In genomic region chr16:8673611-8674412, GRCh38 we compare ENCODE assay signal across 8 cellular contexts. TPM values are rescaled to one million over a fixed set of nuclear protein-coding genes. Genes with fewer than 3 reads are reported as not detected.
DNase-seq lines count a peak whose midpoint lies in the region; ATAC-seq, FAIRE-seq and TF ChIP-seq lines count a peak whose summit lies in the region.

No MANE protein-coding gene starts in this region.

- H3K4me2 ChIP-seq in Loucy (ENCODE audit: low read depth, low read length, poor library complexity, severe bottlenecking) (peak overlapping the region; percentile 74), endothelial cell of umbilical vein (ENCODE audit: insufficient read depth, low read length) (peak overlapping the region; percentile 59), neuronal stem cell (ENCODE audit: insufficient read depth, low read length, poor library complexity, severe bottlenecking) (peak overlapping the region; percentile 89)

- no peak overlapping the region for H4K91ac ChIP-seq in neuronal stem cell (ENCODE audit: low read depth, low read length, poor library complexity)

- no peak overlapping the region for H2BK12ac ChIP-seq in neuronal stem cell (ENCODE audit: low read length)

- no peaks in the 10 kb centered on the region for H3K4me1 ChIP-seq in Loucy (ENCODE audit: insufficient read depth, low read length, poor library complexity, severe bottlenecking)
- peaks cover 6% of the 10 kb centered on the region for H3K4me1 ChIP-seq in endothelial cell of umbilical vein (ENCODE audit: control insufficient read depth, extremely low read depth, insufficient read depth, low read length)
- peaks cover 1 to 20% of the 10 kb centered on the region in 2 donors for H3K4me1 ChIP-seq in neuronal stem cell (ENCODE audit: control insufficient read depth in 2 of 2, insufficient read depth in 1 of 2, low read depth in 1 of 2, low read length in 2 of 2)

- no peak for TF ChIP-seq CTCF in Loucy (conservative IDR thresholded peaks at IDR 0.05; ENCODE audit: low read length)
- no peak for TF ChIP-seq CTCF in endothelial cell of umbilical vein (IDR thresholded peaks at IDR 0.05; ENCODE audit: extremely low read depth in 1 of 2, insufficient read depth in 1 of 2, low read depth in 1 of 2, low read length in 2 of 2)
- no peak for TF ChIP-seq CTCF in GM13977 (IDR thresholded peaks at IDR 0.05; ENCODE audit: extremely low read depth, insufficient read depth, missing control alignments)

- no peaks in the 10 kb centered on the region for H3K9me1 ChIP-seq in endothelial cell of umbilical vein (replicated peaks; ENCODE audit: control insufficient read depth, extremely low read depth, insufficient read depth, low read length)

- in situ Hi-C loops in GM13977 (cut with MboI; ENCODE audit: low pct_unique_long_range_greater_than_20kb, low sequenced_read_pairs, unreplicated experiment): loop anchor here (10.0 to 25.0 kb wide), 2 partner anchors 121 to 463 kb away; partner anchors contain the start of genes PMM2 and TMEM186

- no peaks in the 10 kb centered on the region for H3K9me3 ChIP-seq in Loucy (ENCODE audit: insufficient read depth, low read depth, low read length)
- no peaks in the 10 kb centered on the region for H3K9me3 ChIP-seq in endothelial cell of umbilical vein (replicated peaks; ENCODE audit: control insufficient read depth, insufficient read depth, low read length)
- H3K9me3 ChIP-seq in neuronal stem cell (replicated peaks in 1 of 2; ENCODE audit: control insufficient read depth in 2 of 2, insufficient read depth in 1 of 2, low read depth in 1 of 2, low read length in 2 of 2): peaks cover 0 to under 1% of the 10 kb centered on the region in 2 donors

- peak overlapping the region; percentile 61 for H2BK15ac ChIP-seq in neuronal stem cell (ENCODE audit: low read length)

- no peak overlapping the region for H3K23ac ChIP-seq in neuronal stem cell (ENCODE audit: low read depth, low read length, poor library complexity)

- dilution Hi-C loops in endothelial cell of umbilical vein (cut with MboI; ENCODE audit: extremely low pct_ligation_motif_present, low sequenced_read_pairs): no loop called here

- H3K36me3 ChIP-seq in Loucy (ENCODE audit: insufficient read depth, low read length): no peaks in the 10 kb centered on the region
- H3K36me3 ChIP-seq in endothelial cell of umbilical vein (ENCODE audit: control insufficient read depth in 2 of 2, extremely low read depth in 1 of 2, insufficient read depth in 2 of 2, low read length in 2 of 2): no peaks in the 10 kb centered on the region
- no peaks in the 10 kb centered on the region for H3K36me3 ChIP-seq in neuronal stem cell (replicated peaks in 1 of 2; ENCODE audit: control insufficient read depth in 2 of 2, insufficient read depth in 2 of 2, low read length in 2 of 2)

- CTCF ChIA-PET in endothelial cell of umbilical vein (lab: Charles Lee): interaction anchor here (1.0 to 4.0 kb wide), 5 partner anchors 15 to 206 kb away, joined by 3 to 14 read pairs (median 4); no protein-coding TSS in a partner anchor

- POLR2A ChIA-PET in endothelial cell of umbilical vein (lab: Charles Lee): no interaction called here

- H3K9me2 ChIP-seq in Loucy (replicated peaks; ENCODE audit: low read depth, low read length): no peaks in the 10 kb centered on the region

- BruUV-seq in endothelial cell of umbilical vein (replicated peaks; lab: Mats Ljungman, UMichigan): no TSS peak

- DNase-seq in endothelial cell of umbilical vein (ENCODE audit: low read depth, low spot score) (no peak), neuronal stem cell (ENCODE audit: low spot score) (no peak), GM13977 (ENCODE audit: low spot score) (no peak), NCI-H187 treated with DMSO at 0.1 percent for 48 hours (lab: John Stamatoyannopoulos, UW) (no peak), posterior vena cava (ENCODE audit: low spot score) (no peak)

- H3K79me2 ChIP-seq in Loucy (ENCODE audit: insufficient read depth, low read length) (no peaks in the 10 kb centered on the region), endothelial cell of umbilical vein (ENCODE audit: control insufficient read depth, insufficient read depth, low read length) (no peaks in the 10 kb centered on the region)

- no peak overlapping the region for H3K27ac ChIP-seq in endothelial cell of umbilical vein (ENCODE audit: insufficient read depth, low read depth, low read length)
- H3K27ac ChIP-seq in neuronal stem cell (replicated peaks; ENCODE audit: low read length): no peak overlapping the region

- no peak overlapping the region for H2AK5ac ChIP-seq in neuronal stem cell (ENCODE audit: low read depth, low read length)

- no peak overlapping the region for H2BK120ac ChIP-seq in neuronal stem cell (ENCODE audit: low read depth, low read length)

- ATAC-seq in GM18498 (IDR thresholded peaks at IDR 0.05; ENCODE audit: unreplicated experiment) (peak; percentile 54), GM21737 (IDR thresholded peaks at IDR 0.05; ENCODE audit: unreplicated experiment) (peak; percentile 33)

- peak; percentile 52 for FAIRE-seq in endothelial cell of umbilical vein (lab: Jason Lieb, UNC)

- no peak overlapping the region for H4K8ac ChIP-seq in neuronal stem cell (ENCODE audit: low read depth, low read length)

- no peaks in the 10 kb centered on the region for H3F3A ChIP-seq in Loucy (ENCODE audit: low read depth)

- no CpG with 5 or more reads among the region's 24 CpGs for WGBS in neuronal stem cell (ENCODE audit: extremely low coverage in 2 of 2, insufficient read length in 2 of 2, insufficient replicate concordance in 1 of 2), 2 donors

- H2BK5ac ChIP-seq in neuronal stem cell (ENCODE audit: low read length): no peak overlapping the region

- H4K20me1 ChIP-seq in Loucy (ENCODE audit: insufficient read depth, low read length, poor library complexity, severe bottlenecking) (no peaks in the 10 kb centered on the region), endothelial cell of umbilical vein (replicated peaks; ENCODE audit: control insufficient read depth, extremely low read depth, insufficient read depth, low read length) (no peaks in the 10 kb centered on the region)

- no peaks in the 10 kb centered on the region for H3K27me3 ChIP-seq in Loucy (ENCODE audit: insufficient read depth, low read length, poor library complexity, severe bottlenecking)
- peaks cover 0 to 2% of the 10 kb centered on the region in 2 experiments for H3K27me3 ChIP-seq in endothelial cell of umbilical vein (ENCODE audit: control insufficient read depth in 2 of 2, insufficient read depth in 2 of 2, low read length in 2 of 2)
- H3K27me3 ChIP-seq in neuronal stem cell (ENCODE audit: control insufficient read depth in 3 of 3, insufficient read depth in 3 of 3, low read depth in 1 of 3, low read length in 3 of 3): peaks cover 0 to 18% (median 0%) of the 10 kb centered on the region in 3 experiments

- no peak for TF ChIP-seq POLR2A in endothelial cell of umbilical vein (IDR thresholded peaks at IDR 0.05; ENCODE audit: low read depth, low read length)

- H3K14ac ChIP-seq in neuronal stem cell (ENCODE audit: low read length): no peak overlapping the region

- H2AFZ ChIP-seq in Loucy (ENCODE audit: low read length) (no peak overlapping the region; the same call in 1 of the 2 replicates), endothelial cell of umbilical vein (ENCODE audit: low read depth, low read length) (peak overlapping the region; percentile 93), neuronal stem cell (ENCODE audit: low read length) (peak overlapping the region; percentile 97)

- no peak overlapping the region for H3K4ac ChIP-seq in neuronal stem cell (ENCODE audit: low read length)

- intact Hi-C loops in endothelial cell of umbilical vein (cut with micrococcal nuclease) (loop anchor here (2.0 kb wide), 1 partner anchor 51 kb away; no protein-coding TSS in a partner anchor), posterior vena cava (cut with DNase I) (no loop called here)

- H3K18ac ChIP-seq in neuronal stem cell (ENCODE audit: low read length): peak overlapping the region; percentile 88

- H3K9ac ChIP-seq in Loucy (ENCODE audit: low read depth, low read length, poor library complexity, severe bottlenecking): no peak overlapping the region
- H3K9ac ChIP-seq in endothelial cell of umbilical vein (replicated peaks; ENCODE audit: extremely low read depth, insufficient read depth, low read length): no peak overlapping the region
- peak overlapping the region; percentile 74 for H3K9ac ChIP-seq in neuronal stem cell (ENCODE audit: low read depth, low read length, poor library complexity)

- H3K4me3 ChIP-seq in Loucy (ENCODE audit: low read length, poor library complexity, severe bottlenecking) (peak overlapping the region; percentile 74), endothelial cell of umbilical vein (replicated peaks in 1 of 3; ENCODE audit: insufficient read depth in 1 of 3, low read depth in 1 of 3, low read length in 3 of 3) (peak overlapping the region; percentile 36 to 51 (median 39)), neuronal stem cell (ENCODE audit: low read length in 2 of 2) (peak overlapping the region; percentile 83 to 85)

- H3K79me1 ChIP-seq in neuronal stem cell (ENCODE audit: low read depth, low read length): no peaks in the 10 kb centered on the region

TF ChIP-seq in endothelial cell of umbilical vein, 7 proteins besides CTCF, POLR2A, EP300 and RAD21 (continues in another document):
- no peak for TF ChIP-seq POLR2AphosphoS5 (IDR thresholded peaks at IDR 0.05; ENCODE audit: insufficient read depth, low read depth, low read length)

RNA-seq across cellular contexts. Expression of gene ABAT, which starts 0.6 kb away (rescaled TPM):
- total RNA-seq in endothelial cell of umbilical vein (1.3 and 1.6 TPM in 2 replicates), posterior vena cava (1 to 10 TPM; 2.2 to 4.4 TPM)
- polyA plus RNA-seq in endothelial cell of umbilical vein: 1.4 and 1.5 TPM in 2 replicates
- 1.2 TPM in 2 replicates for polyA plus RNA-seq in endothelial cell of umbilical vein (2011; cell fraction: cytosol; rRNA removed)
- 2.3 and 2.5 TPM in 2 replicates for polyA plus RNA-seq in endothelial cell of umbilical vein (2011; cell fraction: nucleus; rRNA removed)
- polyA plus RNA-seq in endothelial cell of umbilical vein (2012): 1.3 and 1.7 TPM in 2 replicates
- polyA minus RNA-seq in endothelial cell of umbilical vein: 3.4 and 3.8 TPM in 2 replicates
- not detected for polyA minus RNA-seq in endothelial cell of umbilical vein (2011; cell fraction: cytosol; rRNA and poly(A)+ RNA removed)
- 1.5 and 1.6 TPM in 2 replicates for polyA minus RNA-seq in endothelial cell of umbilical vein (2011; cell fraction: nucleus; rRNA and poly(A)+ RNA removed)
- polyA plus RNA-seq in neuronal stem cell (2013, experiment 1 of 2): 5.9 TPM
- 6.1 TPM for polyA plus RNA-seq in neuronal stem cell (2013, experiment 2 of 2)

RNA-seq across cellular contexts. Expression of gene METTL22, which starts 52.3 kb away (rescaled TPM):
- total RNA-seq in endothelial cell of umbilical vein: 40.3 and 42.0 TPM in 2 replicates
- 50.3 and 52.6 TPM in 2 replicates for polyA plus RNA-seq in endothelial cell of umbilical vein
- 26.2 and 30.5 TPM in 2 replicates for polyA plus RNA-seq in endothelial cell of umbilical vein (2011; cell fraction: cytosol; rRNA removed)
- 90.2 and 90.5 TPM in 2 replicates for polyA plus RNA-seq in endothelial cell of umbilical vein (2011; cell fraction: nucleus; rRNA removed)
- 22.7 and 33.0 TPM in 2 replicates for polyA plus RNA-seq in endothelial cell of umbilical vein (2012)
- 39.6 and 67.0 TPM in 2 replicates for polyA minus RNA-seq in endothelial cell of umbilical vein
- 23.0 TPM for polyA minus RNA-seq in endothelial cell of umbilical vein (2011; cell fraction: cytosol; rRNA and poly(A)+ RNA removed)
- 45.7 and 64.0 TPM in 2 replicates for polyA minus RNA-seq in endothelial cell of umbilical vein (2011; cell fraction: nucleus; rRNA and poly(A)+ RNA removed)
- polyA plus RNA-seq in neuronal stem cell (2013, experiment 1 of 2): 43.7 TPM
- polyA plus RNA-seq in neuronal stem cell (2013, experiment 2 of 2): 45.5 TPM
- 10 to 100 TPM; 27.4 to 30.7 TPM for total RNA-seq in posterior vena cava
